ENCODE assay signal across 9 cellular contexts in genomic region chr4:110049951-110050925, GRCh38.
DNase-seq lines count a peak whose midpoint lies in the region; FAIRE-seq and TF ChIP-seq lines count a peak whose summit lies in the region.
"Had no signal": no experiment of that assay in that cellular context is flagged by ENCODE, and none has a peak within 500 bp of the region (broad histone marks: within the 10 kb centered on the region; RNA-seq: fewer than 3 reads in every experiment).

No MANE protein-coding gene starts in this region.

- TF ChIP-seq CTCF in D721Med (IDR thresholded peaks at IDR 0.05; ENCODE audit: insufficient read depth, missing control alignments), result peak; percentile 64
- peak; percentile 25; the same call in 1 of the 2 replicates for TF ChIP-seq CTCF in HEK293 (tag by site-specific recombination; IDR thresholded peaks at IDR 0.05)
- peak; percentile 92 for TF ChIP-seq CTCF in fibroblast of the aortic adventitia (IDR thresholded peaks at IDR 0.05; ENCODE audit: insufficient read depth, low read length)
- TF ChIP-seq CTCF in osteocyte (IDR thresholded peaks at IDR 0.05), result peak; percentile 88
- peak; percentile 52 to 65 (median 62) for TF ChIP-seq CTCF in vagina (IDR thresholded peaks at IDR 0.05)

- H3K36me3 Mint-ChIP-seq in osteocyte (ENCODE audit: unreplicated experiment), result no peaks in the 10 kb centered on the region
- H3K36me3 Mint-ChIP-seq: activated naive CD4-positive, alpha-beta T cell treated with anti-CD3 and anti-CD28 coated beads, Interleukin-2, amount 50 U/mL, for 24 hours had no signal

- H3K27ac ChIP-seq in HEK293 (ENCODE audit: extremely low read depth, low read depth, low read length) (no peak overlapping the region), vagina (no peak overlapping the region)

- CTCF ChIA-PET in HEK293 (lab: Yijun Ruan, JAX), result interaction anchor here (0.6 to 2.0 kb wide), 22 partner anchors 10 to 480 kb away, joined by 3 to 8 read pairs (median 4); no protein-coding TSS in a partner anchor

- no peak for DNase-seq in D721Med (ENCODE audit: insufficient read length, low spot score)
- peak; percentile 27 for DNase-seq in NCI-H748 (lab: John Stamatoyannopoulos, UW; ENCODE audit: unreplicated experiment)
- peak; percentile 39 for DNase-seq in activated T-cell treated with anti-CD3 and anti-CD28 coated beads for 4 hours
- peak; percentile 64 for DNase-seq in fibroblast of the aortic adventitia (ENCODE audit: low read depth)
- no peak for DNase-seq in osteocyte (ENCODE audit: extremely low spot score, unreplicated experiment)
- DNase-seq in vagina (ENCODE audit: extremely low spot score in 2 of 2), result no peak
- DNase-seq in 8988T, result no peak

- no peaks in the 10 kb centered on the region for H3K27me3 ChIP-seq in vagina

- no peaks in the 10 kb centered on the region for H3K4me1 ChIP-seq in HEK293 (ENCODE audit: control insufficient read depth, insufficient read depth, low read length)
- H3K4me1 ChIP-seq in vagina, result no peaks in the 10 kb centered on the region

- no peak overlapping the region for H3K4me3 ChIP-seq in HEK293 (ENCODE audit: low read depth, low read length)
- no peak overlapping the region for H3K4me3 ChIP-seq in fibroblast of the aortic adventitia (ENCODE audit: low read depth, low read length)
- no peak overlapping the region for H3K4me3 ChIP-seq in vagina

- H3K27ac Mint-ChIP-seq in osteocyte (ENCODE audit: unreplicated experiment), result peak overlapping the region; percentile 40
- H3K27ac Mint-ChIP-seq: activated naive CD4-positive, alpha-beta T cell treated with anti-CD3 and anti-CD28 coated beads, Interleukin-2, amount 50 U/mL, for 24 hours had no signal

- FAIRE-seq in D721Med (lab: Jason Lieb, UNC), result peak; percentile 16

- H3K9me3 ChIP-seq in HEK293 (ENCODE audit: control insufficient read depth, insufficient read depth, low read depth, low read length) (no peaks in the 10 kb centered on the region), vagina (no peaks in the 10 kb centered on the region)

- H3K9me3 Mint-ChIP-seq in osteocyte (ENCODE audit: unreplicated experiment), result no peaks in the 10 kb centered on the region
- H3K9me3 Mint-ChIP-seq: activated naive CD4-positive, alpha-beta T cell treated with anti-CD3 and anti-CD28 coated beads, Interleukin-2, amount 50 U/mL, for 24 hours had no signal

- H3K27me3 Mint-ChIP-seq in osteocyte (ENCODE audit: unreplicated experiment), result no peaks in the 10 kb centered on the region
- H3K27me3 Mint-ChIP-seq: activated naive CD4-positive, alpha-beta T cell treated with anti-CD3 and anti-CD28 coated beads, Interleukin-2, amount 50 U/mL, for 24 hours had no signal

- TF ChIP-seq POLR2A in vagina (IDR thresholded peaks at IDR 0.05), result no peak

- no peak overlapping the region for H3K4me3 Mint-ChIP-seq in osteocyte (ENCODE audit: unreplicated experiment)
- H3K4me3 Mint-ChIP-seq: activated naive CD4-positive, alpha-beta T cell treated with anti-CD3 and anti-CD28 coated beads, Interleukin-2, amount 50 U/mL, for 24 hours had no signal

- intact Hi-C loops in vagina (cut with DNase I), result loop anchor here (10.0 kb wide), 1 partner anchor 155 kb away; no protein-coding TSS in a partner anchor

- H3K4me1 Mint-ChIP-seq in osteocyte (ENCODE audit: unreplicated experiment), result peaks cover 17% of the 10 kb centered on the region
- H3K4me1 Mint-ChIP-seq: activated naive CD4-positive, alpha-beta T cell treated with anti-CD3 and anti-CD28 coated beads, Interleukin-2, amount 50 U/mL, for 24 hours had no signal

- peaks cover 0 to 11% of the 10 kb centered on the region in 2 experiments; a peak in 1 of 3 replicates for H3K36me3 ChIP-seq in HEK293 (ENCODE audit: control insufficient read depth in 2 of 2, insufficient read depth in 1 of 2, low read length in 2 of 2)
- no peaks in the 10 kb centered on the region for H3K36me3 ChIP-seq in vagina

- POLR2A ChIA-PET in HEK293 (lab: Yijun Ruan, JAX), result no interaction called here

TF ChIP-seq in HEK293, 187 proteins besides CTCF, POLR2A, EP300 and RAD21:
- TF ChIP-seq ZNF654 (tag by site-specific recombination; IDR thresholded peaks at IDR 0.05; ENCODE audit: low read depth) (peak; percentile 42), ZNF324 (tag by site-specific recombination; IDR thresholded peaks at IDR 0.05) (no peak), ZNF2 (tag by site-specific recombination; IDR thresholded peaks at IDR 0.05) (peak; percentile 97), REPIN1 (tag by site-specific recombination; IDR thresholded peaks at IDR 0.05; ENCODE audit: low read depth) (no peak), ZBTB6 (tag by site-specific recombination; IDR thresholded peaks at IDR 0.05) (no peak), AEBP2 (tag by site-specific recombination; IDR thresholded peaks at IDR 0.05; ENCODE audit: borderline replicate concordance) (no peak), TSHZ1 (tag by site-specific recombination; IDR thresholded peaks at IDR 0.05; ENCODE audit: borderline replicate concordance) (no peak), ZNF10 (tag by site-specific recombination; IDR thresholded peaks at IDR 0.05) (no peak), PRDM4 (tag by site-specific recombination; IDR thresholded peaks at IDR 0.05) (no peak), ZNF175 (tag by site-specific recombination; IDR thresholded peaks at IDR 0.05) (no peak)

Comparison
In these comparisons a context has a peak if more than half of its experiments do, and no peak if none do; other contexts are left out.
1. DNase-seq: peak in NCI-H748 (single experiment), activated T-cell treated with anti-CD3 and anti-CD28 coated beads for 4 hours (single experiment) and fibroblast of the aortic adventitia (single experiment); none in D721Med (single experiment), osteocyte (single experiment), vagina (0 of 2) and 8988T (single experiment).
2. CTCF ChIP-seq: peak in every context shown above with its lines; median percentile 92 in fibroblast of the aortic adventitia; 88 in osteocyte; 64 in D721Med; 62 in vagina; 25 in HEK293.